In the genomic region with DNA sequence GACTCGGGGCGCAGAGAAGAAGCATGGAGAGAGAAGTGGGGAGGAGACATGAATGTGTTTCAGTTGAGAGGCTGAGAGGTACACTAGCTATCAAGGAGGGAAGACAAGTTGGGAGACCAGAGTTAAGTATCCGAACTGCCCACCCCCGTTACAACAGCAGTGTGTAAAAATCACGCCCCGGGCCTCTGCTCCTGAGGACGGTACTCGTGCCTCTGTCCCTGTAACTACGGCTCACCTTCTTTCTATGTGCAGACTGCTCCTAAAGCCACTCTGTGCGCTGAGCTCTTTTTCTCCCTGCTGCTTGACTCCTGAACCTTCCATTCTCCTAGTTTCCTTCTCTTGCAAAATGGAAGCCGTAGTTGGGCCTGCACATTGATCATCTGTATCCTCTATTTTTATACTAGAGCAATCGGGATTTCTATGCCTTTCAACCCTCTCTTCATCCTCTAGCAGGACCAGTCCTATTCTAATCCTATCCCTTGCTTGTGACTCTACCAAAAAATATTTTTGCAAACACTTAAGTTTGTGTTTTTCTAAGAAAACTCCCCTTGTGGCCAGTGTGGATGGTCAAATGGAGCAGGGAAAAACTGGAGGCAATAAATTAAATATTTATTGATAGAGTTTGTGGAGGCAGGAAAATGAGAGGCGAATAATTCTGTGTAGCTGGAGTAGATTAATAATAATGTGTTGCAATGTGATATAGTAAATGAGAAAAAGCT, we compare ENCODE assay signal across 8 cellular contexts.
A peak's percentile ranks its signal among the peaks of the same experiment; 100 is the strongest.
DNase-seq lines count a peak whose midpoint lies in the region; ATAC-seq and TF ChIP-seq lines count a peak whose summit lies in the region.

No MANE protein-coding gene starts in this region.

- H3K9ac ChIP-seq in HUES48 (ENCODE audit: low read depth, low read length) (peak overlapping the region; percentile 92), stomach smooth muscle (ENCODE audit: low read length in 2 of 2) (peak overlapping the region; percentile 84 to 89)

- no peaks in the 10 kb centered on the region for H3K9me3 ChIP-seq in HUES48 (ENCODE audit: control insufficient read depth, insufficient read depth, low read length)
- H3K9me3 ChIP-seq in stomach smooth muscle (ENCODE audit: control insufficient read depth in 2 of 2, low read length in 2 of 2), result no peaks in the 10 kb centered on the region

- DNase-seq in GM06990 (ENCODE audit: extremely low read depth, insufficient read length) (no peak), inferior parietal cortex (ENCODE audit: extremely low spot score) (peak; percentile 33)
- DNase-seq in activated naive CD8-positive, alpha-beta T cell treated with anti-CD3 and anti-CD28 coated beads, Interleukin-2, amount 50 U/mL, for 24 hours, result no peak

- H3K9me3 Mint-ChIP-seq in activated naive CD8-positive, alpha-beta T cell treated with anti-CD3 and anti-CD28 coated beads, Interleukin-2, amount 50 U/mL, for 24 hours, result no peaks in the 10 kb centered on the region

- ATAC-seq in activated naive CD8-positive, alpha-beta T cell treated with anti-CD3 and anti-CD28 coated beads, Interleukin-2, amount 50 U/mL, for 24 hours, result peak; percentile 0
- ATAC-seq in GM21447 (IDR thresholded peaks at IDR 0.05; ENCODE audit: unreplicated experiment) (no peak), GM21737 (IDR thresholded peaks at IDR 0.05; ENCODE audit: unreplicated experiment) (no peak), GM18520 (IDR thresholded peaks at IDR 0.05; ENCODE audit: unreplicated experiment) (no peak)

- H3K4me1 ChIP-seq in HUES48 (ENCODE audit: control insufficient read depth, insufficient read depth, low read length) (peaks cover 32% of the 10 kb centered on the region), stomach smooth muscle (ENCODE audit: control insufficient read depth, insufficient read depth, low read length) (peaks cover 23% of the 10 kb centered on the region)

- H3K27me3 Mint-ChIP-seq in activated naive CD8-positive, alpha-beta T cell treated with anti-CD3 and anti-CD28 coated beads, Interleukin-2, amount 50 U/mL, for 24 hours, result no peaks in the 10 kb centered on the region

- H3K27me3 ChIP-seq in GM06990 (replicated peaks; ENCODE audit: control insufficient read depth, insufficient read depth, low read length) (no peaks in the 10 kb centered on the region), HUES48 (ENCODE audit: control insufficient read depth, insufficient read depth, low read length) (no peaks in the 10 kb centered on the region), stomach smooth muscle (ENCODE audit: control insufficient read depth in 1 of 2, insufficient read depth in 2 of 2, low read length in 2 of 2) (no peaks in the 10 kb centered on the region)

- H3K36me3 Mint-ChIP-seq in activated naive CD8-positive, alpha-beta T cell treated with anti-CD3 and anti-CD28 coated beads, Interleukin-2, amount 50 U/mL, for 24 hours (ENCODE audit: low read depth), result peaks cover 44% of the 10 kb centered on the region

- H3K4me3 ChIP-seq in GM06990 (replicated peaks; ENCODE audit: low read depth, low read length) (peak overlapping the region; percentile 67), HUES48 (ENCODE audit: low read depth, low read length) (peak overlapping the region; percentile 98), stomach smooth muscle (ENCODE audit: low read length in 2 of 2) (peak overlapping the region; percentile 93 to 96)

- no peak for TF ChIP-seq CTCF in GM06990 (IDR thresholded peaks at IDR 0.05; ENCODE audit: insufficient read depth, low read length, poor library complexity, severe bottlenecking)

- H3K27ac ChIP-seq in HUES48 (ENCODE audit: low read depth, low read length) (peak overlapping the region; percentile 93), stomach smooth muscle (ENCODE audit: low read length) (peak overlapping the region; percentile 76)

- H3K27ac Mint-ChIP-seq in activated naive CD8-positive, alpha-beta T cell treated with anti-CD3 and anti-CD28 coated beads, Interleukin-2, amount 50 U/mL, for 24 hours, result peak overlapping the region; percentile 95

- peaks cover 68% of the 10 kb centered on the region for H3K4me1 Mint-ChIP-seq in activated naive CD8-positive, alpha-beta T cell treated with anti-CD3 and anti-CD28 coated beads, Interleukin-2, amount 50 U/mL, for 24 hours

- H3K4me3 Mint-ChIP-seq in activated naive CD8-positive, alpha-beta T cell treated with anti-CD3 and anti-CD28 coated beads, Interleukin-2, amount 50 U/mL, for 24 hours, result peak overlapping the region; percentile 98

- no peaks in the 10 kb centered on the region; the same call in none of the 2 replicates for H3K36me3 ChIP-seq in GM06990 (ENCODE audit: control insufficient read depth, insufficient read depth, low read length)
- peaks cover 20% of the 10 kb centered on the region for H3K36me3 ChIP-seq in HUES48 (ENCODE audit: control insufficient read depth, insufficient read depth, low read length)
- H3K36me3 ChIP-seq in stomach smooth muscle (ENCODE audit: control insufficient read depth in 2 of 2, insufficient read depth in 2 of 2, low read length in 2 of 2), result peaks cover 5 to 8% of the 10 kb centered on the region in 2 donors
